Comparison of ENCODE assay signal across 8 cellular contexts in the genomic region with DNA sequence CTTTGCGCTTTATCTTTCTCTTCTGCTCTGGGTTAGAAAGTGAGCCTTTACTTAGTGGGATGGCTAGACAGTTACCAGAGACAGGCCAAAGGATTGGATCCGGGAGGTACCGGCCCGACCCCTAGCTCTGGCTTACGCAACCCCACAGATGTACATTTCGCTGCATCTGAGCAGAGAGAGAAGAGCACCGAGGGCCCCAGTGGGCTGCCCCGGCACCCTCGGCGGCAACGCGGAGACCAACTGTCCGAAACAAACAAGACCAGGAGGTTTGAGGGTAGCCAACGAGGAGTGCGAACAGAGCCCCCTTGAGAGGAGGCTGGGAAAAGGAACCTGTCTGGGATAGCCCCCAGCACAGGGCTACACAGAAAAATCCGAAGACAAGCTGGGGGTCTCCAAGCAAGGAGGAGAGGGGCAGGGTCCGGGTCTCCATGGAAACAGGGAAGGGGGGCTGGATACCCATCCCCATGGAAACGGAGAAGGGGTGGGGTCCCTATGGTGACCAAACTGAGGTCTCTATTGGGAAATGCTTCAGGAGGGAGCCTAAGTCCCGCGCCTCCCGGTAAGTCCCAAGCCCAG. TPM values are rescaled to one million over a fixed set of nuclear protein-coding genes. Genes with fewer than 3 reads are reported as not detected.
DNase-seq lines count a peak whose midpoint lies in the region; ATAC-seq and TF ChIP-seq lines count a peak whose summit lies in the region.

No MANE protein-coding gene starts in this region.

- under 1% methylated on average over 17 of the region's 21 CpGs for WGBS in right lobe of liver (ENCODE audit: insufficient coverage, low coverage, low lambda C conversion rate, missing lambda C conversion rate)

- BruUV-seq in Calu3 (replicated peaks; lab: Mats Ljungman, UMichigan) = TSS peak; percentile 54

- peaks cover 46% of the 10 kb centered on the region for H3K36me3 Mint-ChIP-seq in Calu3 (ENCODE audit: insufficient read depth, unreplicated experiment)
- peaks cover 24% of the 10 kb centered on the region for H3K36me3 Mint-ChIP-seq in central memory CD8-positive, alpha-beta T cell (ENCODE audit: insufficient read depth)

- TF ChIP-seq CTCF in Calu3 (IDR thresholded peaks at IDR 0.05; ENCODE audit: unreplicated experiment) (no peak), NB4 (IDR thresholded peaks at IDR 0.05; ENCODE audit: low read depth, low read length) (no peak), right lobe of liver (IDR thresholded peaks at IDR 0.05) (no peak), tibial artery (IDR thresholded peaks at IDR 0.05) (no peak)

- H3K9me3 Mint-ChIP-seq in Calu3 (ENCODE audit: low read depth, unreplicated experiment) = no peaks in the 10 kb centered on the region
- H3K9me3 Mint-ChIP-seq in central memory CD8-positive, alpha-beta T cell = no peaks in the 10 kb centered on the region

- TF ChIP-seq POLR2A in NB4 (IDR thresholded peaks at IDR 0.05; ENCODE audit: extremely low read depth, insufficient read length) = no peak
- TF ChIP-seq POLR2A in right lobe of liver (IDR thresholded peaks at IDR 0.05) = no peak

- peak overlapping the region; percentile 70 to 82 (median 78) for H3K27ac ChIP-seq in right lobe of liver
- H3K27ac ChIP-seq in tibial artery = peak overlapping the region; percentile 85 to 91

- DNase-seq in Calu3 = peak; percentile 3
- peak; percentile 44 for DNase-seq in NB4 (ENCODE audit: low read depth)
- DNase-seq in central memory CD8-positive, alpha-beta T cell (ENCODE audit: low spot score in 2 of 2) = no peak
- DNase-seq in right lobe of liver = no peak
- DNase-seq in tibial artery = no peak
- DNase-seq in DMS 273 treated with DMSO at 0.1 percent for 48 hours (lab: John Stamatoyannopoulos, UW) = no peak
- DNase-seq in AML-193 (lab: John Stamatoyannopoulos, UW) = no peak

- peaks cover 0 to 25% (median 5%) of the 10 kb centered on the region in 4 donors for H3K4me1 ChIP-seq in right lobe of liver
- H3K4me1 ChIP-seq in tibial artery = peaks cover 0 to 55% (median 40%) of the 10 kb centered on the region in 4 donors

- peak overlapping the region; percentile 95 for H3K4me3 Mint-ChIP-seq in Calu3 (ENCODE audit: low read depth, unreplicated experiment)
- H3K4me3 Mint-ChIP-seq in central memory CD8-positive, alpha-beta T cell = peak overlapping the region; percentile 98

- ATAC-seq in GM21723 (IDR thresholded peaks at IDR 0.05; ENCODE audit: unreplicated experiment) = peak; percentile 34
- ATAC-seq in central memory CD8-positive, alpha-beta T cell (replicated peaks; ENCODE audit: extremely low read depth, poor library complexity, severe bottlenecking) = no peak
- ATAC-seq in right lobe of liver = peak in 2 of 4 donors; percentile 4 to 7

- H3K9me3 ChIP-seq in right lobe of liver (no peaks in the 10 kb centered on the region), tibial artery (no peaks in the 10 kb centered on the region)

- intact Hi-C loops in Calu3 (cut with micrococcal nuclease; ENCODE audit: unreplicated experiment) = no loop called here
- intact Hi-C loops in right lobe of liver (cut with DNase I) = no loop called here
- intact Hi-C loops in tibial artery (cut with DNase I; ENCODE audit: low total_unique reads) = loop anchor here (5.0 kb wide), 1 partner anchor 47 kb away; no protein-coding TSS in a partner anchor

- H3K27me3 ChIP-seq in right lobe of liver (no peaks in the 10 kb centered on the region), tibial artery (no peaks in the 10 kb centered on the region)

- H3K4me3 ChIP-seq in NB4 (ENCODE audit: low read depth, low read length) (peak overlapping the region; percentile 96), right lobe of liver (peak overlapping the region; percentile 89 to 98 (median 96)), tibial artery (peak overlapping the region; percentile 80 to 82)

- peaks cover 0 to 42% (median 2%) of the 10 kb centered on the region in 4 donors for H3K36me3 ChIP-seq in right lobe of liver
- peaks cover 22 to 57% (median 31%) of the 10 kb centered on the region in 3 donors for H3K36me3 ChIP-seq in tibial artery

- H3K27me3 Mint-ChIP-seq in Calu3 (ENCODE audit: unreplicated experiment) = no peaks in the 10 kb centered on the region
- H3K27me3 Mint-ChIP-seq in central memory CD8-positive, alpha-beta T cell = no peaks in the 10 kb centered on the region

- CTCF ChIA-PET in Calu3 (lab: Charles Lee) = interaction anchor here (0.7 to 1.8 kb wide), 8 partner anchors 8 to 169 kb away, joined by 3 to 8 read pairs (median 5); a partner anchor contains a TSS

- H3K4me1 Mint-ChIP-seq in Calu3 (ENCODE audit: low read depth, unreplicated experiment) = peaks cover 8% of the 10 kb centered on the region
- H3K4me1 Mint-ChIP-seq in central memory CD8-positive, alpha-beta T cell = peaks cover 31% of the 10 kb centered on the region

- H3K27ac Mint-ChIP-seq in Calu3 (ENCODE audit: unreplicated experiment) = peak overlapping the region; percentile 99
- H3K27ac Mint-ChIP-seq in central memory CD8-positive, alpha-beta T cell (ENCODE audit: low read depth) = peak overlapping the region; percentile 97

RNA-seq across cellular contexts. Expression of a gene that starts 0.4 kb away (rescaled TPM):
- total RNA-seq in Calu3 (2022) = 27.1 and 34.3 TPM in 2 replicates
- total RNA-seq in right lobe of liver = 10 to 100 TPM in 1 of 6 experiments, 1 to 10 TPM in 5; 3.5 to 10.3 (median 6.1) TPM

RNA-seq across cellular contexts. Expression of a gene that starts 51.0 kb away (rescaled TPM):
- total RNA-seq in Calu3 (2022) = 18.6 and 18.8 TPM in 2 replicates
- total RNA-seq in right lobe of liver = 10 to 100 TPM in 2 of 6 experiments, 1 to 10 TPM in 4; 4.4 to 18.3 (median 6.4) TPM

RNA-seq across cellular contexts. Expression of a gene that starts 51.4 kb away (rescaled TPM):
- 41.3 and 43.6 TPM in 2 replicates for total RNA-seq in Calu3 (2022)
- 10 to 100 TPM; 23.0 to 61.7 (median 27.9) TPM for total RNA-seq in right lobe of liver

Comparison
In these comparisons a context has a peak if more than half of its experiments do, and no peak if none do; other contexts are left out.
1. DNase-seq: peak in Calu3 (single experiment) and NB4 (single experiment); none in central memory CD8-positive, alpha-beta T cell (0 of 2), right lobe of liver (0 of 3), tibial artery (0 of 2), DMS 273 treated with DMSO at 0.1 percent for 48 hours (single experiment) and AML-193 (0 of 2).
2. Peak in every context shown above with its lines, with median percentiles within 50 percentile points of each other: H3K4me3 ChIP-seq.